Comparison of ENCODE assay signal across 12 cellular contexts in the genomic region with DNA sequence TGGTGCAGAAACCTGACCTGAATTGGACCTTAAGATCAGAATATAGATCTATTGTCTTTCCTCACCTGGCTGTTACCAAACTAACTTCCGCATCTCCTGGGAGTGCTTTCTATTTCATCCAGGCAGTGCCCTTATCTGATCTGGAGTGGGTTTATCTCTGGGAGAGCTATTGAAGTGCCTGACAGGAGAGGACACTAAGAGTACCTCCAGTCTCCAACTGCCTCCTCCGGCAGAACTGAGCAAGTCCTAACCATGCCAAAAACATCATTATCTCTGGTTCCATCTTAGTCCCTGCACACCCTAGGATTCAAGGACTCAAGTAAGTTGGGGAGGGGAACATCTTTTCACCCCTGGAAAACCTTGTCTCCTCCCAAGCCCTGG. TPM values are rescaled to one million over a fixed set of nuclear protein-coding genes. Genes with fewer than 3 reads are reported as not detected.
A peak's percentile ranks its signal among the peaks of the same experiment; 100 is the strongest.
DNase-seq lines count a peak whose midpoint lies in the region; ATAC-seq and TF ChIP-seq lines count a peak whose summit lies in the region.
"Had no signal": no experiment of that assay in that cellular context is flagged by ENCODE, and none has a peak within 500 bp of the region (broad histone marks: within the 10 kb centered on the region; RNA-seq: fewer than 3 reads in every experiment).

No MANE protein-coding gene starts in this region.

- H3K9me3 ChIP-seq in SJSA1 (replicated peaks) (no peaks in the 10 kb centered on the region), spleen (no peaks in the 10 kb centered on the region), PC-9 (ENCODE audit: insufficient read depth, low read depth) (no peaks in the 10 kb centered on the region)
- H3K9me3 ChIP-seq: Peyer's patch had no signal

- H3K27ac Mint-ChIP-seq in activated CD4-positive, alpha-beta memory T cell treated with anti-CD3 and anti-CD28 coated beads for 36 hours, result peak overlapping the region; percentile 64
- no peak overlapping the region for H3K27ac Mint-ChIP-seq in activated CD4-positive, alpha-beta memory T cell treated with anti-CD3 and anti-CD28 coated beads, Interleukin-2, amount 10 ng/mL, durations not matched to agents 7 days and 5 days
- H3K27ac Mint-ChIP-seq in central memory CD8-positive, alpha-beta T cell (ENCODE audit: low read depth), result peak overlapping the region; percentile 39
- H3K27ac Mint-ChIP-seq: H9 had no signal

- H3K4me1 Mint-ChIP-seq in activated CD4-positive, alpha-beta memory T cell treated with anti-CD3 and anti-CD28 coated beads for 36 hours (ENCODE audit: low read depth), result peaks cover 26% of the 10 kb centered on the region
- H3K4me1 Mint-ChIP-seq in activated CD4-positive, alpha-beta memory T cell treated with anti-CD3 and anti-CD28 coated beads, Interleukin-2, amount 10 ng/mL, durations not matched to agents 7 days and 5 days, result peaks cover 25% of the 10 kb centered on the region
- peaks cover 10% of the 10 kb centered on the region for H3K4me1 Mint-ChIP-seq in central memory CD8-positive, alpha-beta T cell
- H3K4me1 Mint-ChIP-seq: H9 had no signal

- POLR2A ChIA-PET in activated CD4-positive, alpha-beta memory T cell treated with anti-CD3 and anti-CD28 coated beads for 36 hours (lab: Charles Lee), result interaction anchor here (0.8 kb wide), 1 partner anchor 9 kb away, joined by 3 read pairs; no protein-coding TSS in a partner anchor
- POLR2A ChIA-PET in activated CD4-positive, alpha-beta memory T cell treated with anti-CD3 and anti-CD28 coated beads, Interleukin-2, amount 10 ng/mL, durations not matched to agents 7 days and 5 days (lab: Charles Lee), result interaction anchor here (0.5 kb wide), 1 partner anchor 622 kb away, joined by 3 read pairs; no protein-coding TSS in a partner anchor
- POLR2A ChIA-PET in PC-9 (lab: Charles Lee; ENCODE audit: unreplicated experiment), result no interaction called here

- BruUV-seq in PC-9 (replicated peaks; lab: Mats Ljungman, UMichigan), result no TSS peak

- DNase-seq in activated CD4-positive, alpha-beta memory T cell treated with anti-CD3 and anti-CD28 coated beads for 36 hours, result no peak
- DNase-seq in activated CD4-positive, alpha-beta memory T cell treated with anti-CD3 and anti-CD28 coated beads, Interleukin-2, amount 10 ng/mL, durations not matched to agents 7 days and 5 days, result no peak
- DNase-seq in SJSA1 (ENCODE audit: low read depth in 1 of 2, low spot score in 2 of 2) (no peak), spleen (no peak), PC-9 (no peak), NCI-H345 treated with DMSO at 0.1 percent for 48 hours (lab: John Stamatoyannopoulos, UW; ENCODE audit: unreplicated experiment) (no peak)
- DNase-seq in central memory CD8-positive, alpha-beta T cell (ENCODE audit: low spot score in 2 of 2), result no peak
- DNase-seq: H9, NCI-H1048, NCI-H446 had no signal

- no peak overlapping the region for H3K4me3 Mint-ChIP-seq in activated CD4-positive, alpha-beta memory T cell treated with anti-CD3 and anti-CD28 coated beads for 36 hours
- no peak overlapping the region for H3K4me3 Mint-ChIP-seq in activated CD4-positive, alpha-beta memory T cell treated with anti-CD3 and anti-CD28 coated beads, Interleukin-2, amount 10 ng/mL, durations not matched to agents 7 days and 5 days
- H3K4me3 Mint-ChIP-seq in central memory CD8-positive, alpha-beta T cell, result no peak overlapping the region
- H3K4me3 Mint-ChIP-seq: H9 had no signal

- CTCF ChIA-PET in activated CD4-positive, alpha-beta memory T cell treated with anti-CD3 and anti-CD28 coated beads for 36 hours (lab: Charles Lee), result interaction anchor here (0.5 to 2.6 kb wide), 2 partner anchors 108 to 477 kb away, joined by 3 to 19 read pairs; no protein-coding TSS in a partner anchor
- CTCF ChIA-PET in activated CD4-positive, alpha-beta memory T cell treated with anti-CD3 and anti-CD28 coated beads, Interleukin-2, amount 10 ng/mL, durations not matched to agents 7 days and 5 days (lab: Charles Lee), result interaction anchor here (1.6 kb wide), 1 partner anchor 26 kb away, joined by 5 read pairs; no protein-coding TSS in a partner anchor
- CTCF ChIA-PET in PC-9 (lab: Charles Lee), result no interaction called here

- H3K79me2 ChIP-seq in PC-9 (ENCODE audit: low read depth), result no peaks in the 10 kb centered on the region

- peaks cover 14% of the 10 kb centered on the region for H3K27me3 Mint-ChIP-seq in activated CD4-positive, alpha-beta memory T cell treated with anti-CD3 and anti-CD28 coated beads for 36 hours
- H3K27me3 Mint-ChIP-seq in activated CD4-positive, alpha-beta memory T cell treated with anti-CD3 and anti-CD28 coated beads, Interleukin-2, amount 10 ng/mL, durations not matched to agents 7 days and 5 days, result peaks cover 19% of the 10 kb centered on the region
- peaks cover 16% of the 10 kb centered on the region for H3K27me3 Mint-ChIP-seq in central memory CD8-positive, alpha-beta T cell

- TF ChIP-seq CTCF in spleen (IDR thresholded peaks at IDR 0.05 in 8 of 11, conservative IDR thresholded peaks at IDR 0.05 in 3 of 11) (no peak), PC-9 (conservative IDR thresholded peaks at IDR 0.05) (no peak)

- TF ChIP-seq POLR2A in spleen (IDR thresholded peaks at IDR 0.05), result no peak

- H3K4me3 ChIP-seq in SJSA1, result no peak overlapping the region
- peak overlapping the region in 1 of 8 donors; percentile 21 for H3K4me3 ChIP-seq in spleen
- no peak overlapping the region for H3K4me3 ChIP-seq in PC-9
- H3K4me3 ChIP-seq: Peyer's patch had no signal

- H3K4me1 ChIP-seq in SJSA1 (replicated peaks) (peaks cover 52% of the 10 kb centered on the region), spleen (peaks cover 0 to 12% (median 0%) of the 10 kb centered on the region in 6 donors), PC-9 (replicated peaks; ENCODE audit: insufficient read depth) (no peaks in the 10 kb centered on the region)
- H3K4me1 ChIP-seq: Peyer's patch had no signal

- H3K9me3 Mint-ChIP-seq in activated CD4-positive, alpha-beta memory T cell treated with anti-CD3 and anti-CD28 coated beads for 36 hours, result no peaks in the 10 kb centered on the region
- peaks cover 3% of the 10 kb centered on the region for H3K9me3 Mint-ChIP-seq in activated CD4-positive, alpha-beta memory T cell treated with anti-CD3 and anti-CD28 coated beads, Interleukin-2, amount 10 ng/mL, durations not matched to agents 7 days and 5 days
- no peaks in the 10 kb centered on the region for H3K9me3 Mint-ChIP-seq in central memory CD8-positive, alpha-beta T cell

- H3F3A ChIP-seq in PC-9 (ENCODE audit: insufficient read depth, low read depth), result no peaks in the 10 kb centered on the region

- no peak overlapping the region for H2AFZ ChIP-seq in PC-9

- H3K36me3 ChIP-seq in SJSA1 (no peaks in the 10 kb centered on the region), spleen (no peaks in the 10 kb centered on the region), PC-9 (ENCODE audit: low read depth) (no peaks in the 10 kb centered on the region)
- H3K36me3 ChIP-seq: Peyer's patch had no signal

- H3K27me3 ChIP-seq in SJSA1 (replicated peaks), result no peaks in the 10 kb centered on the region; the same call in 1 of the 2 replicates
- no peaks in the 10 kb centered on the region for H3K27me3 ChIP-seq in spleen (replicated peaks in 1 of 7)
- peaks cover 4% of the 10 kb centered on the region; the same call in 1 of the 2 replicates for H3K27me3 ChIP-seq in PC-9 (ENCODE audit: insufficient read depth, low read depth)
- H3K27me3 ChIP-seq: Peyer's patch had no signal

- H3K36me3 Mint-ChIP-seq in activated CD4-positive, alpha-beta memory T cell treated with anti-CD3 and anti-CD28 coated beads for 36 hours, result no peaks in the 10 kb centered on the region
- peaks cover 6% of the 10 kb centered on the region for H3K36me3 Mint-ChIP-seq in activated CD4-positive, alpha-beta memory T cell treated with anti-CD3 and anti-CD28 coated beads, Interleukin-2, amount 10 ng/mL, durations not matched to agents 7 days and 5 days (ENCODE audit: low read depth)
- no peaks in the 10 kb centered on the region for H3K36me3 Mint-ChIP-seq in central memory CD8-positive, alpha-beta T cell (ENCODE audit: insufficient read depth)

- no peak for ATAC-seq in central memory CD8-positive, alpha-beta T cell (replicated peaks; ENCODE audit: extremely low read depth, poor library complexity, severe bottlenecking)
- no peak for ATAC-seq in HG02981 (IDR thresholded peaks at IDR 0.05; ENCODE audit: unreplicated experiment)

- H3K27ac ChIP-seq in SJSA1 (peak overlapping the region; percentile 47), spleen (peak overlapping the region in 5 of 8 donors; percentile 46 to 57 (median 55)), PC-9 (no peak overlapping the region)
- H3K27ac ChIP-seq: Peyer's patch had no signal

- H3K4me2 ChIP-seq in PC-9, result no peak overlapping the region

- H4K20me1 ChIP-seq in PC-9 (ENCODE audit: insufficient read depth), result no peaks in the 10 kb centered on the region

- H3K9me2 ChIP-seq in PC-9 (ENCODE audit: insufficient read depth), result no peaks in the 10 kb centered on the region

- WGBS in spleen, 5 donors, result 86 to 100% (median 92%) methylated on average over 2 of the region's 2 CpGs

- intact Hi-C loops in activated CD4-positive, alpha-beta memory T cell treated with anti-CD3 and anti-CD28 coated beads for 36 hours (cut with micrococcal nuclease), result loop anchor here (2.0 kb wide), 1 partner anchor 32 kb away; no protein-coding TSS in a partner anchor
- intact Hi-C loops in spleen (cut with DNase I; ENCODE audit: low total_unique reads) (no loop called here), PC-9 (cut with micrococcal nuclease; ENCODE audit: unreplicated experiment) (no loop called here)

RNA-seq across cellular contexts. Expression of a gene that starts 12.4 kb away (rescaled TPM):
- total RNA-seq in activated CD4-positive, alpha-beta memory T cell treated with anti-CD3 and anti-CD28 coated beads for 36 hours, result under 1 TPM; 0.15 to 0.17 TPM
- total RNA-seq in activated CD4-positive, alpha-beta memory T cell treated with anti-CD3 and anti-CD28 coated beads, Interleukin-2, amount 10 ng/mL, durations not matched to agents 7 days and 5 days, result not detected
- 0.05 TPM in 1 of 2 replicates, not detected in the other for total RNA-seq in SJSA1 (2014; rRNA removed; shearing (Covaris generic))
- 10 to 100 TPM in 6 of 7 donors, 1 to 10 TPM in 1; 8.9 to 45.6 (median 20.6) TPM for total RNA-seq in spleen
- 1 to 10 TPM in 2 of 3 donors, under 1 TPM in 1; 0.27 to 2.1 (median 1.3) TPM for polyA plus RNA-seq in spleen
- total RNA-seq in PC-9 (2021), result not detected in 2 replicates
- total RNA-seq: H9 had no signal
